Comparison of ENCODE assay signal across 24 cellular contexts in genomic region chr18:7514796-7515440, GRCh38. TPM values are rescaled to one million over a fixed set of nuclear protein-coding genes. Genes with fewer than 3 reads are reported as not detected.
A peak's percentile ranks its signal among the peaks of the same experiment; 100 is the strongest.
DNase-seq lines count a peak whose midpoint lies in the region; ATAC-seq and TF ChIP-seq lines count a peak whose summit lies in the region.
"Had no signal": no experiment of that assay in that cellular context is flagged by ENCODE, and none has a peak within 500 bp of the region (broad histone marks: within the 10 kb centered on the region; RNA-seq: fewer than 3 reads in every experiment).

No MANE protein-coding gene starts in this region.

- peak; percentile 12 for DNase-seq in mammary epithelial cell
- no peak for DNase-seq in MCF 10A (ENCODE audit: unreplicated experiment)
- peak; percentile 76 for DNase-seq in astrocyte of the hippocampus (ENCODE audit: low read depth, low spot score)
- DNase-seq in smooth muscle cell (lab: John Stamatoyannopoulos, UW; ENCODE audit: unreplicated experiment) = no peak
- DNase-seq in activated T-cell treated with anti-CD3 and anti-CD28 coated beads for 4 hours = no peak
- no peak for DNase-seq in activated CD4-positive, CD25-positive, alpha-beta regulatory T cell treated with anti-CD3 and anti-CD28 coated beads, Interleukin-2, amount 50 U/mL, for 72 hours
- DNase-seq in activated naive CD4-positive, alpha-beta T cell treated with anti-CD3 and anti-CD28 coated beads, Interleukin-2, amount 50 U/mL, for 72 hours (ENCODE audit: low spot score in 2 of 2) = no peak
- DNase-seq: activated CD4-positive, alpha-beta T cell treated with anti-CD3 and anti-CD28 coated beads, Interleukin-2, amount 50 U/mL, for 1 hour; activated CD8-positive, alpha-beta memory T cell treated with anti-CD3 and anti-CD28 coated beads, Interleukin-2, amount 50 U/mL, for 4 hours; CD8-positive, alpha-beta memory T cell; DMS53; head of caudate nucleus; Kasumi-1; lower lobe of right lung; NCI-H1092; NCI-H1930; occipital lobe; PC-3; stomach; transverse colon had no signal

- H3K27me3 ChIP-seq in mammary epithelial cell (ENCODE audit: insufficient read depth, low read length) = no peaks in the 10 kb centered on the region
- H3K27me3 ChIP-seq in iPS-18a (ENCODE audit: control insufficient read depth, insufficient read depth, low read length) = no peaks in the 10 kb centered on the region
- H3K27me3 ChIP-seq in smooth muscle cell (ENCODE audit: low read depth) = no peaks in the 10 kb centered on the region
- H3K27me3 ChIP-seq: breast epithelium, stomach, transverse colon had no signal

- H3F3A ChIP-seq in smooth muscle cell (ENCODE audit: low read depth) = peaks cover 7% of the 10 kb centered on the region

- TF ChIP-seq CTCF in mammary epithelial cell (conservative IDR thresholded peaks at IDR 0.05 in 1 of 2, IDR thresholded peaks at IDR 0.05 in 1 of 2; ENCODE audit: extremely low read depth in 1 of 2, insufficient read depth in 1 of 2, low read depth in 1 of 2, low read length in 2 of 2) (no peak), MCF 10A (IDR thresholded peaks at IDR 0.05; ENCODE audit: unreplicated experiment) (no peak), smooth muscle cell (IDR thresholded peaks at IDR 0.05; ENCODE audit: borderline replicate concordance, insufficient read depth, poor library complexity, severe bottlenecking) (no peak)

- H3K4me3 ChIP-seq in mammary epithelial cell (replicated peaks in 1 of 3; ENCODE audit: insufficient read depth in 1 of 3, low read depth in 2 of 3, low read length in 3 of 3) = no peak overlapping the region
- no peak overlapping the region for H3K4me3 ChIP-seq in iPS-18a (ENCODE audit: low read length)
- H3K4me3 ChIP-seq in smooth muscle cell = no peak overlapping the region
- H3K4me3 ChIP-seq: breast epithelium, coronary artery, lower lobe of right lung, stomach, transverse colon had no signal

- H3K27me3 Mint-ChIP-seq in MCF 10A (ENCODE audit: insufficient read depth, unreplicated experiment) = no peaks in the 10 kb centered on the region
- H3K27me3 Mint-ChIP-seq: CD8-positive, alpha-beta memory T cell had no signal

- H3K27ac Mint-ChIP-seq in MCF 10A (ENCODE audit: low read depth, unreplicated experiment) = no peak overlapping the region
- H3K27ac Mint-ChIP-seq in activated naive CD4-positive, alpha-beta T cell treated with anti-CD3 and anti-CD28 coated beads, Interleukin-2, amount 50 U/mL, for 72 hours = no peak overlapping the region
- H3K27ac Mint-ChIP-seq: CD8-positive, alpha-beta memory T cell; T-helper 1 cell treated with Interleukin-12 subunit alpha and Interleukin-12 subunit beta and Interleukin-4 antibody, amounts not matched to agents 30 μg/mL and 1 μg/mL, for 36 hours had no signal

- intact Hi-C loops in mammary epithelial cell (cut with micrococcal nuclease) (no loop called here), MCF 10A (cut with micrococcal nuclease) (no loop called here)

- H3K4me1 ChIP-seq in mammary epithelial cell (ENCODE audit: insufficient read depth, low read length) (peaks cover 10% of the 10 kb centered on the region), iPS-18a (ENCODE audit: control insufficient read depth, low read depth, low read length) (peaks cover 35% of the 10 kb centered on the region), smooth muscle cell (ENCODE audit: low read depth) (peaks cover 21% of the 10 kb centered on the region)
- H3K4me1 ChIP-seq: breast epithelium, lower lobe of right lung, transverse colon had no signal

- H3K27ac ChIP-seq in mammary epithelial cell (ENCODE audit: insufficient read depth, low read depth, low read length) = no peak overlapping the region
- peak overlapping the region; percentile 67 for H3K27ac ChIP-seq in iPS-18a (ENCODE audit: low read length)
- peak overlapping the region; percentile 61 for H3K27ac ChIP-seq in smooth muscle cell (ENCODE audit: low read depth)
- H3K27ac ChIP-seq: breast epithelium, coronary artery, lower lobe of right lung, stomach, transverse colon had no signal

- H3K9me3 ChIP-seq in mammary epithelial cell (replicated peaks; ENCODE audit: insufficient read depth, low read length) (no peaks in the 10 kb centered on the region), iPS-18a (ENCODE audit: control insufficient read depth, low read depth, low read length) (no peaks in the 10 kb centered on the region), smooth muscle cell (replicated peaks; ENCODE audit: low read depth) (no peaks in the 10 kb centered on the region)
- H3K9me3 ChIP-seq: breast epithelium, lower lobe of right lung, stomach, transverse colon had no signal

- H3K4me2 ChIP-seq in mammary epithelial cell (ENCODE audit: insufficient read depth, low read depth, low read length) = no peak overlapping the region
- H3K4me2 ChIP-seq in smooth muscle cell = peak overlapping the region; percentile 70

- H3K9ac ChIP-seq in mammary epithelial cell (ENCODE audit: insufficient read depth, low read length) = no peak overlapping the region
- H3K9ac ChIP-seq in iPS-18a (ENCODE audit: low read length) = no peak overlapping the region
- H3K9ac ChIP-seq in smooth muscle cell (ENCODE audit: low read depth) = no peak overlapping the region

- dilution Hi-C loops in mammary epithelial cell (cut with HindIII; ENCODE audit: low sequenced_read_pairs) = loop anchor here (5.0 kb wide), 1 partner anchor 48 kb away; no protein-coding TSS in a partner anchor

- ATAC-seq in activated naive CD4-positive, alpha-beta T cell treated with anti-CD3 and anti-CD28 coated beads, Interleukin-2, amount 50 U/mL, for 72 hours = no peak
- ATAC-seq: lower lobe of right lung, PC-3 had no signal

- no peaks in the 10 kb centered on the region for H3K9me3 Mint-ChIP-seq in MCF 10A (ENCODE audit: unreplicated experiment)
- peaks cover 7 to 9% of the 10 kb centered on the region in 2 donors for H3K9me3 Mint-ChIP-seq in activated naive CD4-positive, alpha-beta T cell treated with anti-CD3 and anti-CD28 coated beads, Interleukin-2, amount 50 U/mL, for 72 hours
- H3K9me3 Mint-ChIP-seq: T-helper 1 cell treated with Interleukin-12 subunit alpha and Interleukin-12 subunit beta and Interleukin-4 antibody, amounts not matched to agents 30 μg/mL and 1 μg/mL, for 36 hours had no signal

- BruUV-seq in mammary epithelial cell (replicated peaks; lab: Mats Ljungman, UMichigan) = no TSS peak
- no TSS peak for BruUV-seq in MCF 10A (replicated peaks; lab: Mats Ljungman, UMichigan)

- H3K4me1 Mint-ChIP-seq in MCF 10A (ENCODE audit: insufficient read depth, unreplicated experiment) = no peaks in the 10 kb centered on the region
- H3K4me1 Mint-ChIP-seq: CD8-positive, alpha-beta memory T cell had no signal

- POLR2A ChIA-PET in MCF 10A (lab: Yijun Ruan, JAX) = interaction anchor here (0.6 kb wide), 1 partner anchor 62 kb away, joined by 4 read pairs; no protein-coding TSS in a partner anchor

- no peak overlapping the region for H3K4me3 Mint-ChIP-seq in MCF 10A (ENCODE audit: unreplicated experiment)
- H3K4me3 Mint-ChIP-seq: CD8-positive, alpha-beta memory T cell; T-helper 1 cell treated with Interleukin-12 subunit alpha and Interleukin-12 subunit beta and Interleukin-4 antibody, amounts not matched to agents 30 μg/mL and 1 μg/mL, for 36 hours had no signal

- H3K79me2 ChIP-seq in mammary epithelial cell (ENCODE audit: insufficient read depth, low read length) (no peaks in the 10 kb centered on the region), smooth muscle cell (ENCODE audit: low read depth) (no peaks in the 10 kb centered on the region)

- H3K36me3 ChIP-seq in mammary epithelial cell (ENCODE audit: insufficient read depth, low read length) = no peaks in the 10 kb centered on the region
- no peaks in the 10 kb centered on the region for H3K36me3 ChIP-seq in iPS-18a (ENCODE audit: control insufficient read depth, low read depth, low read length)
- H3K36me3 ChIP-seq in smooth muscle cell (ENCODE audit: low read depth) = no peaks in the 10 kb centered on the region
- H3K36me3 ChIP-seq: breast epithelium, lower lobe of right lung, stomach, transverse colon had no signal

- WGBS in mammary epithelial cell (ENCODE audit: low coverage, missing lambda C conversion rate) = 76% methylated on average over 10 of the region's 11 CpGs
- WGBS in smooth muscle cell (ENCODE audit: low lambda C conversion rate) = 32% methylated on average over 11 of the region's 11 CpGs

- H4K20me1 ChIP-seq in mammary epithelial cell (ENCODE audit: insufficient read depth, low read length) (no peaks in the 10 kb centered on the region), smooth muscle cell (ENCODE audit: low read depth) (no peaks in the 10 kb centered on the region)

- in situ Hi-C loops in mammary epithelial cell (cut with MboI; ENCODE audit: low sequenced_read_pairs in 2 of 2) = no loop called here

- H3K36me3 Mint-ChIP-seq in MCF 10A (ENCODE audit: insufficient read depth, unreplicated experiment) = no peaks in the 10 kb centered on the region
- H3K36me3 Mint-ChIP-seq in activated naive CD4-positive, alpha-beta T cell treated with anti-CD3 and anti-CD28 coated beads, Interleukin-2, amount 50 U/mL, for 72 hours = no peaks in the 10 kb centered on the region
- H3K36me3 Mint-ChIP-seq: CD8-positive, alpha-beta memory T cell had no signal

- CTCF ChIA-PET in mammary epithelial cell (lab: Charles Lee; ENCODE audit: low non-redundant PET) (no interaction called here), MCF 10A (lab: Yijun Ruan, JAX) (no interaction called here)

- peak overlapping the region; percentile 80 for H2AFZ ChIP-seq in mammary epithelial cell (ENCODE audit: low read depth, low read length)
- peak overlapping the region; percentile 47 for H2AFZ ChIP-seq in smooth muscle cell (ENCODE audit: low read depth)

RNA-seq across cellular contexts. Expression of gene PTPRM, which starts 52.2 kb away (rescaled TPM):
- total RNA-seq in mammary epithelial cell (10 to 100 TPM; 34.1 to 65.8 TPM), MCF 10A (2022) (82.8 and 107 TPM in 2 replicates), smooth muscle cell (87.9 and 115 TPM in 2 replicates)
- polyA plus RNA-seq in mammary epithelial cell (43.3 TPM), smooth muscle cell (57.5 and 63.0 TPM in 2 replicates)
- polyA minus RNA-seq in mammary epithelial cell = 23.8 TPM
- 1 to 10 TPM; 1.7 to 2.8 TPM for total RNA-seq in activated naive CD4-positive, alpha-beta T cell treated with anti-CD3 and anti-CD28 coated beads, Interleukin-2, amount 50 U/mL, for 72 hours

Comparison
In these comparisons a context has a peak if more than half of its experiments do, and no peak if none do; other contexts are left out.
1. DNase-seq: peak in mammary epithelial cell (single experiment) and astrocyte of the hippocampus (single experiment); none in MCF 10A (single experiment), smooth muscle cell (single experiment), activated T-cell treated with anti-CD3 and anti-CD28 coated beads for 4 hours (single experiment), activated CD4-positive, CD25-positive, alpha-beta regulatory T cell treated with anti-CD3 and anti-CD28 coated beads, Interleukin-2, amount 50 U/mL, for 72 hours (single experiment) and activated naive CD4-positive, alpha-beta T cell treated with anti-CD3 and anti-CD28 coated beads, Interleukin-2, amount 50 U/mL, for 72 hours (0 of 2).
2. RNA of gene PTPRM, which starts 52.2 kb away (total RNA-seq): 87.9 to 115 TPM in smooth muscle cell, 82.8 to 107 TPM in MCF 10A and 34.1 to 65.8 TPM in mammary epithelial cell; 1.7 to 2.8 TPM in activated naive CD4-positive, alpha-beta T cell treated with anti-CD3 and anti-CD28 coated beads, Interleukin-2, amount 50 U/mL, for 72 hours; every median in the first group is over 4 times any median in the second.